ENCODE assay signal across 9 cellular contexts in the genomic region with DNA sequence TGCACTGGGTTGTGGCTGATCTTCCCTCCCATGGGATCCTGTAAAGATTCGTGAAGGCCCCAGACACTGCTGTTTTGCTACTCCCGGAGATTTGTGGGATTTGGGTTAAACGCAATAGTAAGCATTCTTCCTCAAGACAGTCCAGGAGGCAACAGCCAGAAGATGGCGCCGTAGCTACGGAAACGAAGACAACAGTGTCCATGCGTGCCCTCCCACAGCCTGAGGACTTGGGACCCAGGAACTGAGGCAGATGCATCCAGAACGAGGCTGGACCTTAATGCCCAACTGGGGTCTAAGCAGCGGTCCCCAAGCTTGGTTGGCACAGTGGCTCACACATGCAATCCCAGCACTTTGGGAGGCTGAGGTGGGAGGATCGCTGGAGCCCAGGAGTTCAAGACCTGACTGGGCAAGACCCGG. TPM values are rescaled to one million over a fixed set of nuclear protein-coding genes. Genes with fewer than 3 reads are reported as not detected.
A peak's percentile ranks its signal among the peaks of the same experiment; 100 is the strongest.
DNase-seq lines count a peak whose midpoint lies in the region; ATAC-seq, FAIRE-seq and TF ChIP-seq lines count a peak whose summit lies in the region.
"Had no signal": no experiment of that assay in that cellular context is flagged by ENCODE, and none has a peak within 500 bp of the region (broad histone marks: within the 10 kb centered on the region; RNA-seq: fewer than 3 reads in every experiment).

No MANE protein-coding gene starts in this region.

- TF ChIP-seq CTCF in GM10248 (IDR thresholded peaks at IDR 0.05; ENCODE audit: control extremely low read depth, extremely low read depth, low read depth, missing control alignments) = peak; percentile 39
- peak; percentile 66 for TF ChIP-seq CTCF in OCI-LY7 (conservative IDR thresholded peaks at IDR 0.05; ENCODE audit: low read length)

- FAIRE-seq in endometrium (lab: Jason Lieb, UNC) = peak; percentile 53

- POLR2A ChIA-PET in GM10248 (lab: Yijun Ruan, JAX) = no interaction called here
- POLR2A ChIA-PET in OCI-LY7 (lab: Charles Lee) = no interaction called here

- H3K9me3 ChIP-seq in OCI-LY7 (ENCODE audit: low read length) = no peaks in the 10 kb centered on the region

- BruUV-seq in OCI-LY7 (replicated peaks; lab: Mats Ljungman, UMichigan) = no TSS peak

- no peaks in the 10 kb centered on the region for H3K36me3 ChIP-seq in OCI-LY7 (ENCODE audit: insufficient read depth, low read length)

- in situ Hi-C loops in ACHN (cut with HindIII; ENCODE audit: low pct_ligation_motif_present, low pct_unique_long_range_greater_than_20kb, low sequenced_read_pairs) = no loop called here

- no peaks in the 10 kb centered on the region for H3K4me1 ChIP-seq in OCI-LY7 (ENCODE audit: insufficient read depth, low read length, poor library complexity, severe bottlenecking)

- no peaks in the 10 kb centered on the region for H3K79me2 ChIP-seq in OCI-LY7 (ENCODE audit: insufficient read depth, low read depth, low read length)

- intact Hi-C loops in OCI-LY7 (cut with micrococcal nuclease; ENCODE audit: unreplicated experiment) = no loop called here

- no peaks in the 10 kb centered on the region for H3K9me2 ChIP-seq in OCI-LY7 (ENCODE audit: insufficient read depth, low read length)

- H2AFZ ChIP-seq in OCI-LY7 (ENCODE audit: low read length) = no peak overlapping the region

- H4K20me1 ChIP-seq in OCI-LY7 (ENCODE audit: insufficient read depth, low read length) = no peaks in the 10 kb centered on the region

- no peak overlapping the region for H3K4me2 ChIP-seq in OCI-LY7 (ENCODE audit: low read length)

- ATAC-seq in GM21381 (IDR thresholded peaks at IDR 0.05; ENCODE audit: unreplicated experiment) (no peak), HG02870 (IDR thresholded peaks at IDR 0.05; ENCODE audit: unreplicated experiment) (no peak)
- ATAC-seq: naive thymus-derived CD8-positive, alpha-beta T cell had no signal

- no peak overlapping the region for H3K4me3 ChIP-seq in OCI-LY7 (ENCODE audit: low read depth, low read length, poor library complexity, severe bottlenecking)

- CTCF ChIA-PET in GM10248 (lab: Yijun Ruan, JAX) = no interaction called here
- CTCF ChIA-PET in OCI-LY7 (lab: Charles Lee; ENCODE audit: unreplicated experiment) = no interaction called here

- no peak overlapping the region for H3K27ac ChIP-seq in OCI-LY7 (ENCODE audit: low read depth, low read length, poor library complexity, severe bottlenecking)

- peak; percentile 53 for DNase-seq in ACHN
- DNase-seq in GM10248 (ENCODE audit: extremely low spot score) = no peak
- peak; percentile 22 for DNase-seq in OCI-LY7 (ENCODE audit: low spot score)
- DNase-seq in medulla oblongata (ENCODE audit: extremely low spot score) = peak; percentile 70
- DNase-seq in NCI-H187 (lab: John Stamatoyannopoulos, UW) = no peak

RNA-seq across cellular contexts. Expression of a gene that starts 57.6 kb away (rescaled TPM):
- 13.3 and 14.2 TPM in 2 replicates for total RNA-seq in OCI-LY7 (2014; rRNA removed; shearing (Covaris generic))
- total RNA-seq in OCI-LY7 (2022) = 34.4 and 35.0 TPM in 2 replicates

Comparison
In these comparisons a context has a peak if more than half of its experiments do, and no peak if none do; other contexts are left out.
1. DNase-seq: peak in ACHN (single experiment), OCI-LY7 (single experiment) and medulla oblongata (single experiment); none in GM10248 (single experiment) and NCI-H187 (0 of 2).